Comparison of ENCODE assay signal across 1 cellular context in the genomic region with DNA sequence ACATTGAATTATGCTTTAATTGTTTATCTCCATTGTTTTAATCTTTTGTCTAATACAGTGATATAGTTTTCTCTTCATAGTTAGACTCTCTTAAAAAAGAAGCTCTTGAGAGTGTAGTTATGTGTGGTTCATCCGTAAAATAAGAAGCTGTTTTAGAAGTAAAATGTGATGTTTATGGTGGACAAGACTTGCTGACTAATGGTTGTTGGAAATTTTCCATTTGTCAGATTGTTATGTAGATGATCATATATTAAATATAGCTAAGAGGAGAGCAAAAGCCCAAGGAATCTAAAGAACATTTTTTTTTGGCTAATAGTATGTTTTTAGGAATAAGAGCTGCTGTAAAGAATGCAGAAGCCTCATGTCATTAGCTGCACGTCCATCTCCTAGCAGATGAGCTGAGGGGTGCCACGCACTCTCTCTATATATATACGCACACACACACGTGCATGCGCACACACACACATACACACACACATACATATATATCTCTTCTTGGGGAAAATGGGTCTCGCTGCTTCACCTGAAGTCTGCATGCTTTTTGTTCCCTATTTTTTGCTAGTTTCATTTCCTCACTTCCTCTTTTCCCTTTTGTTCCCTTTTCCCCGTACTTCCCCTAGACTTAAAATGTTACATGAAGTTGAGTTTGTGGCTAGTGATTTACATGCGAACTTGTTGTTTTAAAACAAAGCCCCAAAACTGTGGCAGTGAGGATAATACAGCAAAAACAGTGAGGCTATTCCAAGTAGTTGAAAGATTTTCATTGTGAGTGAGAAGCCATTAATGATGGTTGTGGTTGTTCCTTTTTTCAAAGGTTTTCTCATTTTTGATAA.
TF ChIP-seq lines count a peak whose summit lies in the region.

No MANE protein-coding gene starts in this region.

TF ChIP-seq in GM12878, 131 proteins besides CTCF, POLR2A, EP300 and RAD21 (continued from another document and continues in another):
- TF ChIP-seq, protein P1, sequence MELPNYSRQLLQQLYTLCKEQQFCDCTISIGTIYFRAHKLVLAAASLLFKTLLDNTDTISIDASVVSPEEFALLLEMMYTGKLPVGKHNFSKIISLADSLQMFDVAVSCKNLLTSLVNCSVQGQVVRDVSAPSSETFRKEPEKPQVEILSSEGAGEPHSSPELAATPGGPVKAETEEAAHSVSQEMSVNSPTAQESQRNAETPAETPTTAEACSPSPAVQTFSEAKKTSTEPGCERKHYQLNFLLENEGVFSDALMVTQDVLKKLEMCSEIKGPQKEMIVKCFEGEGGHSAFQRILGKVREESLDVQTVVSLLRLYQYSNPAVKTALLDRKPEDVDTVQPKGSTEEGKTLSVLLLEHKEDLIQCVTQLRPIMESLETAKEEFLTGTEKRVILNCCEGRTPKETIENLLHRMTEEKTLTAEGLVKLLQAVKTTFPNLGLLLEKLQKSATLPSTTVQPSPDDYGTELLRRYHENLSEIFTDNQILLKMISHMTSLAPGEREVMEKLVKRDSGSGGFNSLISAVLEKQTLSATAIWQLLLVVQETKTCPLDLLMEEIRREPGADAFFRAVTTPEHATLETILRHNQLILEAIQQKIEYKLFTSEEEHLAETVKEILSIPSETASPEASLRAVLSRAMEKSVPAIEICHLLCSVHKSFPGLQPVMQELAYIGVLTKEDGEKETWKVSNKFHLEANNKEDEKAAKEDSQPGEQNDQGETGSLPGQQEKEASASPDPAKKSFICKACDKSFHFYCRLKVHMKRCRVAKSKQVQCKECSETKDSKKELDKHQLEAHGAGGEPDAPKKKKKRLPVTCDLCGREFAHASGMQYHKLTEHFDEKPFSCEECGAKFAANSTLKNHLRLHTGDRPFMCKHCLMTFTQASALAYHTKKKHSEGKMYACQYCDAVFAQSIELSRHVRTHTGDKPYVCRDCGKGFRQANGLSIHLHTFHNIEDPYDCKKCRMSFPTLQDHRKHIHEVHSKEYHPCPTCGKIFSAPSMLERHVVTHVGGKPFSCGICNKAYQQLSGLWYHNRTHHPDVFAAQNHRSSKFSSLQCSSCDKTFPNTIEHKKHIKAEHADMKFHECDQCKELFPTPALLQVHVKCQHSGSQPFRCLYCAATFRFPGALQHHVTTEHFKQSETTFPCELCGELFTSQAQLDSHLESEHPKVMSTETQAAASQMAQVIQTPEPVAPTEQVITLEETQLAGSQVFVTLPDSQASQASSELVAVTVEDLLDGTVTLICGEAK (IDR thresholded peaks at IDR 0.05; ENCODE audit: borderline replicate concordance): peak; percentile 17; the same call in 1 of the 2 replicates
- TF ChIP-seq RELA (IDR thresholded peaks at IDR 0.05; ENCODE audit: borderline replicate concordance, partially characterized antibody) (peak; percentile 98), NBN (IDR thresholded peaks at IDR 0.05) (peak; percentile 100), SREBF1 (IDR thresholded peaks at IDR 0.05; ENCODE audit: low read length) (no peak), NR2C2 (IDR thresholded peaks at IDR 0.05; ENCODE audit: borderline replicate concordance, control insufficient read depth, insufficient read length, low read depth) (no peak), SMARCA5 (IDR thresholded peaks at IDR 0.05) (peak; percentile 76), MEF2B (IDR thresholded peaks at IDR 0.05; ENCODE audit: partially characterized antibody, poor library complexity, severe bottlenecking) (peak; percentile 90), EED (IDR thresholded peaks at IDR 0.05; ENCODE audit: low read depth) (peak; percentile 100), CEBPB (IDR thresholded peaks at IDR 0.05; ENCODE audit: borderline replicate concordance in 1 of 2, low read depth in 2 of 2, low read length in 2 of 2) (peak in 1 of 2 experiments; percentile 91; a peak in 2 of 4 replicates), ATF7 (IDR thresholded peaks at IDR 0.05; ENCODE audit: low read depth) (peak; percentile 93), ASH2L (IDR thresholded peaks at IDR 0.05; ENCODE audit: borderline replicate concordance, low read depth) (no peak), DPF2 (IDR thresholded peaks at IDR 0.05) (peak; percentile 99), TARDBP (IDR thresholded peaks at IDR 0.05; ENCODE audit: borderline replicate concordance) (no peak), KLF5 (IDR thresholded peaks at IDR 0.05; ENCODE audit: partially characterized antibody) (peak; percentile 60), HDAC6 (IDR thresholded peaks at IDR 0.05; ENCODE audit: unreplicated experiment) (no peak), NFXL1 (IDR thresholded peaks at IDR 0.05; ENCODE audit: borderline replicate concordance) (no peak), ZNF622 (IDR thresholded peaks at IDR 0.05) (no peak), SMC3 (IDR thresholded peaks at IDR 0.05; ENCODE audit: borderline replicate concordance, low read length) (no peak), CBX5 (IDR thresholded peaks at IDR 0.05; ENCODE audit: low read depth) (peak; percentile 98), POU2F2 (IDR thresholded peaks at IDR 0.05; ENCODE audit: borderline replicate concordance, low read depth, low read length) (peak; percentile 91; the same call in 2 of the 3 replicates), BMI1 (IDR thresholded peaks at IDR 0.05; ENCODE audit: borderline replicate concordance) (peak; percentile 92), JUND (IDR thresholded peaks at IDR 0.05; ENCODE audit: low read depth, low read length) (no peak)
- TF ChIP-seq, protein P2, sequence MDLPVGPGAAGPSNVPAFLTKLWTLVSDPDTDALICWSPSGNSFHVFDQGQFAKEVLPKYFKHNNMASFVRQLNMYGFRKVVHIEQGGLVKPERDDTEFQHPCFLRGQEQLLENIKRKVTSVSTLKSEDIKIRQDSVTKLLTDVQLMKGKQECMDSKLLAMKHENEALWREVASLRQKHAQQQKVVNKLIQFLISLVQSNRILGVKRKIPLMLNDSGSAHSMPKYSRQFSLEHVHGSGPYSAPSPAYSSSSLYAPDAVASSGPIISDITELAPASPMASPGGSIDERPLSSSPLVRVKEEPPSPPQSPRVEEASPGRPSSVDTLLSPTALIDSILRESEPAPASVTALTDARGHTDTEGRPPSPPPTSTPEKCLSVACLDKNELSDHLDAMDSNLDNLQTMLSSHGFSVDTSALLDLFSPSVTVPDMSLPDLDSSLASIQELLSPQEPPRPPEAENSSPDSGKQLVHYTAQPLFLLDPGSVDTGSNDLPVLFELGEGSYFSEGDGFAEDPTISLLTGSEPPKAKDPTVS (IDR thresholded peaks at IDR 0.05; ENCODE audit: low read depth, low read length): no peak
- TF ChIP-seq, protein P3, sequence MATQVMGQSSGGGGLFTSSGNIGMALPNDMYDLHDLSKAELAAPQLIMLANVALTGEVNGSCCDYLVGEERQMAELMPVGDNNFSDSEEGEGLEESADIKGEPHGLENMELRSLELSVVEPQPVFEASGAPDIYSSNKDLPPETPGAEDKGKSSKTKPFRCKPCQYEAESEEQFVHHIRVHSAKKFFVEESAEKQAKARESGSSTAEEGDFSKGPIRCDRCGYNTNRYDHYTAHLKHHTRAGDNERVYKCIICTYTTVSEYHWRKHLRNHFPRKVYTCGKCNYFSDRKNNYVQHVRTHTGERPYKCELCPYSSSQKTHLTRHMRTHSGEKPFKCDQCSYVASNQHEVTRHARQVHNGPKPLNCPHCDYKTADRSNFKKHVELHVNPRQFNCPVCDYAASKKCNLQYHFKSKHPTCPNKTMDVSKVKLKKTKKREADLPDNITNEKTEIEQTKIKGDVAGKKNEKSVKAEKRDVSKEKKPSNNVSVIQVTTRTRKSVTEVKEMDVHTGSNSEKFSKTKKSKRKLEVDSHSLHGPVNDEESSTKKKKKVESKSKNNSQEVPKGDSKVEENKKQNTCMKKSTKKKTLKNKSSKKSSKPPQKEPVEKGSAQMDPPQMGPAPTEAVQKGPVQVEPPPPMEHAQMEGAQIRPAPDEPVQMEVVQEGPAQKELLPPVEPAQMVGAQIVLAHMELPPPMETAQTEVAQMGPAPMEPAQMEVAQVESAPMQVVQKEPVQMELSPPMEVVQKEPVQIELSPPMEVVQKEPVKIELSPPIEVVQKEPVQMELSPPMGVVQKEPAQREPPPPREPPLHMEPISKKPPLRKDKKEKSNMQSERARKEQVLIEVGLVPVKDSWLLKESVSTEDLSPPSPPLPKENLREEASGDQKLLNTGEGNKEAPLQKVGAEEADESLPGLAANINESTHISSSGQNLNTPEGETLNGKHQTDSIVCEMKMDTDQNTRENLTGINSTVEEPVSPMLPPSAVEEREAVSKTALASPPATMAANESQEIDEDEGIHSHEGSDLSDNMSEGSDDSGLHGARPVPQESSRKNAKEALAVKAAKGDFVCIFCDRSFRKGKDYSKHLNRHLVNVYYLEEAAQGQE (IDR thresholded peaks at IDR 0.05; ENCODE audit: low read depth, low read length): no peak
- TF ChIP-seq, protein P4, sequence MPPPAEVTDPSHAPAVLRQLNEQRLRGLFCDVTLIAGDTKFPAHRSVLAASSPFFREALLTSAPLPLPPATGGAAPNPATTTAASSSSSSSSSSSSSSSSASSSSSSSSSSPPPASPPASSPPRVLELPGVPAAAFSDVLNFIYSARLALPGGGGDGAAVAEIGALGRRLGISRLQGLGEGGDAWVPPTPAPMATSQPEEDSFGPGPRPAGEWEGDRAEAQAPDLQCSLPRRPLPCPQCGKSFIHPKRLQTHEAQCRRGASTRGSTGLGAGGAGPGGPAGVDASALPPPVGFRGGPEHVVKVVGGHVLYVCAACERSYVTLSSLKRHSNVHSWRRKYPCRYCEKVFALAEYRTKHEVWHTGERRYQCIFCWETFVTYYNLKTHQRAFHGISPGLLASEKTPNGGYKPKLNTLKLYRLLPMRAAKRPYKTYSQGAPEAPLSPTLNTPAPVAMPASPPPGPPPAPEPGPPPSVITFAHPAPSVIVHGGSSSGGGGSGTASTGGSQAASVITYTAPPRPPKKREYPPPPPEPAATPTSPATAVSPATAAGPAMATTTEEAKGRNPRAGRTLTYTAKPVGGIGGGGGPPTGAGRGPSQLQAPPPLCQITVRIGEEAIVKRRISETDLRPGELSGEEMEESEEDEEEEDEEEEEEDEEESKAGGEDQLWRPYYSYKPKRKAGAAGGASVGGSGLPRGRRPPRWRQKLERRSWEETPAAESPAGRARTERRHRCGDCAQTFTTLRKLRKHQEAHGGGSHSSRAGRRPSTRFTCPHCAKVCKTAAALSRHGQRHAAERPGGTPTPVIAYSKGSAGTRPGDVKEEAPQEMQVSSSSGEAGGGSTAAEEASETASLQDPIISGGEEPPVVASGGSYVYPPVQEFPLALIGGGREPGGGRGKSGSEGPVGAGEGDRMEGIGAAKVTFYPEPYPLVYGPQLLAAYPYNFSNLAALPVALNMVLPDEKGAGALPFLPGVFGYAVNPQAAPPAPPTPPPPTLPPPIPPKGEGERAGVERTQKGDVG (CRISPR knock-in tag; IDR thresholded peaks at IDR 0.05): no peak
- TF ChIP-seq, protein P5, sequence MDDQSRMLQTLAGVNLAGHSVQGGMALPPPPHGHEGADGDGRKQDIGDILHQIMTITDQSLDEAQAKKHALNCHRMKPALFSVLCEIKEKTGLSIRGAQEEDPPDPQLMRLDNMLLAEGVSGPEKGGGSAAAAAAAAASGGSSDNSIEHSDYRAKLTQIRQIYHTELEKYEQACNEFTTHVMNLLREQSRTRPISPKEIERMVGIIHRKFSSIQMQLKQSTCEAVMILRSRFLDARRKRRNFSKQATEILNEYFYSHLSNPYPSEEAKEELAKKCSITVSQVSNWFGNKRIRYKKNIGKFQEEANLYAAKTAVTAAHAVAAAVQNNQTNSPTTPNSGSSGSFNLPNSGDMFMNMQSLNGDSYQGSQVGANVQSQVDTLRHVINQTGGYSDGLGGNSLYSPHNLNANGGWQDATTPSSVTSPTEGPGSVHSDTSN (IDR thresholded peaks at IDR 0.05; ENCODE audit: insufficient replicate concordance, low read depth, low read length): peak; percentile 67
- TF ChIP-seq, protein P6, sequence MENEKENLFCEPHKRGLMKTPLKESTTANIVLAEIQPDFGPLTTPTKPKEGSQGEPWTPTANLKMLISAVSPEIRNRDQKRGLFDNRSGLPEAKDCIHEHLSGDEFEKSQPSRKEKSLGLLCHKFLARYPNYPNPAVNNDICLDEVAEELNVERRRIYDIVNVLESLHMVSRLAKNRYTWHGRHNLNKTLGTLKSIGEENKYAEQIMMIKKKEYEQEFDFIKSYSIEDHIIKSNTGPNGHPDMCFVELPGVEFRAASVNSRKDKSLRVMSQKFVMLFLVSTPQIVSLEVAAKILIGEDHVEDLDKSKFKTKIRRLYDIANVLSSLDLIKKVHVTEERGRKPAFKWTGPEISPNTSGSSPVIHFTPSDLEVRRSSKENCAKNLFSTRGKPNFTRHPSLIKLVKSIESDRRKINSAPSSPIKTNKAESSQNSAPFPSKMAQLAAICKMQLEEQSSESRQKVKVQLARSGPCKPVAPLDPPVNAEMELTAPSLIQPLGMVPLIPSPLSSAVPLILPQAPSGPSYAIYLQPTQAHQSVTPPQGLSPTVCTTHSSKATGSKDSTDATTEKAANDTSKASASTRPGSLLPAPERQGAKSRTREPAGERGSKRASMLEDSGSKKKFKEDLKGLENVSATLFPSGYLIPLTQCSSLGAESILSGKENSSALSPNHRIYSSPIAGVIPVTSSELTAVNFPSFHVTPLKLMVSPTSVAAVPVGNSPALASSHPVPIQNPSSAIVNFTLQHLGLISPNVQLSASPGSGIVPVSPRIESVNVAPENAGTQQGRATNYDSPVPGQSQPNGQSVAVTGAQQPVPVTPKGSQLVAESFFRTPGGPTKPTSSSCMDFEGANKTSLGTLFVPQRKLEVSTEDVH (IDR thresholded peaks at IDR 0.05; ENCODE audit: low read depth, partially characterized antibody): peak; percentile 84
- TF ChIP-seq, protein P7, sequence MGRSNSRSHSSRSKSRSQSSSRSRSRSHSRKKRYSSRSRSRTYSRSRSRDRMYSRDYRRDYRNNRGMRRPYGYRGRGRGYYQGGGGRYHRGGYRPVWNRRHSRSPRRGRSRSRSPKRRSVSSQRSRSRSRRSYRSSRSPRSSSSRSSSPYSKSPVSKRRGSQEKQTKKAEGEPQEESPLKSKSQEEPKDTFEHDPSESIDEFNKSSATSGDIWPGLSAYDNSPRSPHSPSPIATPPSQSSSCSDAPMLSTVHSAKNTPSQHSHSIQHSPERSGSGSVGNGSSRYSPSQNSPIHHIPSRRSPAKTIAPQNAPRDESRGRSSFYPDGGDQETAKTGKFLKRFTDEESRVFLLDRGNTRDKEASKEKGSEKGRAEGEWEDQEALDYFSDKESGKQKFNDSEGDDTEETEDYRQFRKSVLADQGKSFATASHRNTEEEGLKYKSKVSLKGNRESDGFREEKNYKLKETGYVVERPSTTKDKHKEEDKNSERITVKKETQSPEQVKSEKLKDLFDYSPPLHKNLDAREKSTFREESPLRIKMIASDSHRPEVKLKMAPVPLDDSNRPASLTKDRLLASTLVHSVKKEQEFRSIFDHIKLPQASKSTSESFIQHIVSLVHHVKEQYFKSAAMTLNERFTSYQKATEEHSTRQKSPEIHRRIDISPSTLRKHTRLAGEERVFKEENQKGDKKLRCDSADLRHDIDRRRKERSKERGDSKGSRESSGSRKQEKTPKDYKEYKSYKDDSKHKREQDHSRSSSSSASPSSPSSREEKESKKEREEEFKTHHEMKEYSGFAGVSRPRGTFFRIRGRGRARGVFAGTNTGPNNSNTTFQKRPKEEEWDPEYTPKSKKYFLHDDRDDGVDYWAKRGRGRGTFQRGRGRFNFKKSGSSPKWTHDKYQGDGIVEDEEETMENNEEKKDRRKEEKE (IDR thresholded peaks at IDR 0.05): no peak
- TF ChIP-seq, protein P8, sequence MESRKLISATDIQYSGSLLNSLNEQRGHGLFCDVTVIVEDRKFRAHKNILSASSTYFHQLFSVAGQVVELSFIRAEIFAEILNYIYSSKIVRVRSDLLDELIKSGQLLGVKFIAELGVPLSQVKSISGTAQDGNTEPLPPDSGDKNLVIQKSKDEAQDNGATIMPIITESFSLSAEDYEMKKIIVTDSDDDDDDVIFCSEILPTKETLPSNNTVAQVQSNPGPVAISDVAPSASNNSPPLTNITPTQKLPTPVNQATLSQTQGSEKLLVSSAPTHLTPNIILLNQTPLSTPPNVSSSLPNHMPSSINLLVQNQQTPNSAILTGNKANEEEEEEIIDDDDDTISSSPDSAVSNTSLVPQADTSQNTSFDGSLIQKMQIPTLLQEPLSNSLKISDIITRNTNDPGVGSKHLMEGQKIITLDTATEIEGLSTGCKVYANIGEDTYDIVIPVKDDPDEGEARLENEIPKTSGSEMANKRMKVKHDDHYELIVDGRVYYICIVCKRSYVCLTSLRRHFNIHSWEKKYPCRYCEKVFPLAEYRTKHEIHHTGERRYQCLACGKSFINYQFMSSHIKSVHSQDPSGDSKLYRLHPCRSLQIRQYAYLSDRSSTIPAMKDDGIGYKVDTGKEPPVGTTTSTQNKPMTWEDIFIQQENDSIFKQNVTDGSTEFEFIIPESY (IDR thresholded peaks at IDR 0.05): peak; percentile 66; the same call in 1 of the 2 replicates
